ENCODE assay signal across 8 cellular contexts in the genomic region with DNA sequence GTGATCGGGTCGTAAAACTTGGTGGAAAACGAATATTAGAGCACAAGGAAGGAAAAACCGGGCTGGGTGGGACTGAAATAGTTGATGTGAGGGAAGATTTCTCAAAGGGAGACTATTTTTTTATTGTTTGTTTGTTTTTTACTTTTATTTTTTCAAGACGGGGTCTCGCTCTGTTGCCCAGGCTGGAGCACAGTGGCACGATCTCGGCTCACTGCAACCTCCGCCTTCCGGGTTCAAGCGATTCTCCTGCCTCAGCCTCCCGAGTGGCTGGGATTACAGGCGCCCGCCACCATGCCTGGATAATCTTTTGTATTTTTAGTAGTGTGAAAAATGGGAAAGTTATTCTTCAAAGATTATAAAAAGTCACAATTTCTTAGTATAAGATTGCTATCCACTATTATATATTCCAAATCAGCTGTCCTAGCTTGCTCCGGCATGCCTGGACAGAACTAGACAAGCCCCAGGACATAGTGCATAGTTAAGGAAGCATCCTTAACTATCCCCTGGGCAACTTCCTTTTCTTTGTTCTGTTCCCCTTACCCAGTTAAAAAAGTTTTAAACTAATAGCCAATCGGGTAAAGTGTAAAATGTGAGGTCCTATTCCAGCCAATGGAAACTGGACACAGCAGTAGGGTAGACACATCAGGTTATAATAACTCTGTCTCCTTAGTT. TPM values are rescaled to one million over a fixed set of nuclear protein-coding genes. Genes with fewer than 3 reads are reported as not detected.
DNase-seq lines count a peak whose midpoint lies in the region; ATAC-seq and TF ChIP-seq lines count a peak whose summit lies in the region.
"Not testable (repeated sequence)": the region's sequence is repeated elsewhere in the genome, so short reads cannot be mapped to it uniquely, and the experiment has no call there.

No MANE protein-coding gene starts in this region.

- not testable (repeated sequence) for H3K27ac ChIP-seq in A673 (ENCODE audit: low read depth, low read length, poor library complexity, severe bottlenecking); SK-N-MC
- peak overlapping the region in 12 of 59 donors; percentile 19 to 82 (median 65) for H3K27ac ChIP-seq in dorsolateral prefrontal cortex
- peak overlapping the region in 2 of 10 donors; percentile 29 to 50 for H3K27ac ChIP-seq in heart right ventricle

- H3K36me3 ChIP-seq in A673 (ENCODE audit: insufficient read depth, low read length, poor library complexity, severe bottlenecking) (peaks cover 13% of the 10 kb centered on the region), SK-N-MC (ENCODE audit: insufficient read depth, low read length) (peaks cover 19% of the 10 kb centered on the region), heart right ventricle (peaks cover 0 to 18% (median 8%) of the 10 kb centered on the region in 9 donors)
- H3K36me3 ChIP-seq in HAP-1 (replicated peaks), result not testable (repeated sequence)

- TF ChIP-seq CTCF in A673 (conservative IDR thresholded peaks at IDR 0.05; ENCODE audit: low read depth, low read length); dorsolateral prefrontal cortex (IDR thresholded peaks at IDR 0.05 in 54 of 56, conservative IDR thresholded peaks at IDR 0.05 in 2 of 56; ENCODE audit: low read depth in 1 of 56, partially characterized antibody in 56 of 56); heart right ventricle (IDR thresholded peaks at IDR 0.05); natural killer cell (IDR thresholded peaks at IDR 0.05): not testable (repeated sequence)

- H3K36me3 Mint-ChIP-seq in activated naive CD4-positive, alpha-beta T cell treated with anti-CD3 and anti-CD28 coated beads, Interleukin-2, amount 10 ng/mL, durations not matched to agents 7 days and 5 days, result peaks cover 28% of the 10 kb centered on the region
- not testable (repeated sequence) for H3K36me3 Mint-ChIP-seq in natural killer cell
- peaks cover 10% of the 10 kb centered on the region for H3K36me3 Mint-ChIP-seq in stimulated activated effector memory CD8-positive, alpha-beta T cell treated with anti-CD3 and anti-CD28 coated beads, Interleukin-12 subunit alpha, Interleukin-12 subunit beta, amount 100 ng/mL, for 72 hours

- H3K4me3 Mint-ChIP-seq in activated naive CD4-positive, alpha-beta T cell treated with anti-CD3 and anti-CD28 coated beads, Interleukin-2, amount 10 ng/mL, durations not matched to agents 7 days and 5 days, result peak overlapping the region; percentile 71
- H3K4me3 Mint-ChIP-seq in natural killer cell, result peak overlapping the region; percentile 91
- peak overlapping the region; percentile 79 for H3K4me3 Mint-ChIP-seq in stimulated activated effector memory CD8-positive, alpha-beta T cell treated with anti-CD3 and anti-CD28 coated beads, Interleukin-12 subunit alpha, Interleukin-12 subunit beta, amount 100 ng/mL, for 72 hours

- not testable (repeated sequence) for H3K9ac ChIP-seq in SK-N-MC (ENCODE audit: insufficient read length)

- peaks cover 24% of the 10 kb centered on the region for H3K27me3 Mint-ChIP-seq in activated naive CD4-positive, alpha-beta T cell treated with anti-CD3 and anti-CD28 coated beads, Interleukin-2, amount 10 ng/mL, durations not matched to agents 7 days and 5 days
- not testable (repeated sequence) for H3K27me3 Mint-ChIP-seq in natural killer cell (ENCODE audit: low read depth in 2 of 2)

- CTCF ChIA-PET in A673 (lab: Charles Lee), result interaction anchor here (0.5 kb wide), 1 partner anchor 333 kb away, joined by 3 read pairs; no protein-coding TSS in a partner anchor
- CTCF ChIA-PET in activated naive CD4-positive, alpha-beta T cell treated with anti-CD3 and anti-CD28 coated beads, Interleukin-2, amount 10 ng/mL, durations not matched to agents 7 days and 5 days (lab: Charles Lee), result not testable (repeated sequence)

- BruUV-seq in A673 (replicated peaks; lab: Mats Ljungman, UMichigan), result not testable (repeated sequence)

- 43 to 46% methylated on average over 16 of the region's 16 CpGs for WGBS in heart right ventricle, 2 donors

- H3K4me3 ChIP-seq in A673 (ENCODE audit: low read depth, low read length, poor library complexity, severe bottlenecking) (peak overlapping the region; percentile 45), HAP-1 (peak overlapping the region; percentile 34), SK-N-MC (peak overlapping the region; percentile 72), dorsolateral prefrontal cortex (peak overlapping the region; percentile 51 to 82 (median 67)), heart right ventricle (peak overlapping the region; percentile 16 to 65 (median 58))

- POLR2A ChIA-PET in A673 (lab: Charles Lee; ENCODE audit: low non-redundant PET), result interaction anchor here (0.7 kb wide), 1 partner anchor 121 kb away, joined by 3 read pairs; no protein-coding TSS in a partner anchor

- H3K4me1 ChIP-seq in A673 (ENCODE audit: insufficient read depth, low read length, poor library complexity, severe bottlenecking); HAP-1: not testable (repeated sequence)
- H3K4me1 ChIP-seq in heart right ventricle, result peaks cover 0 to 15% (median 11%) of the 10 kb centered on the region in 9 donors

- H3K4me1 Mint-ChIP-seq in activated naive CD4-positive, alpha-beta T cell treated with anti-CD3 and anti-CD28 coated beads, Interleukin-2, amount 10 ng/mL, durations not matched to agents 7 days and 5 days, result peaks cover 13% of the 10 kb centered on the region
- H3K4me1 Mint-ChIP-seq in natural killer cell, result peaks cover 14% of the 10 kb centered on the region in 2 donors
- H3K4me1 Mint-ChIP-seq in stimulated activated effector memory CD8-positive, alpha-beta T cell treated with anti-CD3 and anti-CD28 coated beads, Interleukin-12 subunit alpha, Interleukin-12 subunit beta, amount 100 ng/mL, for 72 hours, result peaks cover 16% of the 10 kb centered on the region

- peaks cover 23% of the 10 kb centered on the region for H3K9me3 Mint-ChIP-seq in activated naive CD4-positive, alpha-beta T cell treated with anti-CD3 and anti-CD28 coated beads, Interleukin-2, amount 10 ng/mL, durations not matched to agents 7 days and 5 days
- H3K9me3 Mint-ChIP-seq in natural killer cell; stimulated activated effector memory CD8-positive, alpha-beta T cell treated with anti-CD3 and anti-CD28 coated beads, Interleukin-12 subunit alpha, Interleukin-12 subunit beta, amount 100 ng/mL, for 72 hours: not testable (repeated sequence)

- not testable (repeated sequence) for DNase-seq in A673 (ENCODE audit: low spot score); HAP-1 (ENCODE audit: low spot score in 2 of 2); SK-N-MC (ENCODE audit: low read depth, low spot score); activated naive CD4-positive, alpha-beta T cell treated with anti-CD3 and anti-CD28 coated beads, Interleukin-2, amount 10 ng/mL, durations not matched to agents 7 days and 5 days; dorsolateral prefrontal cortex; heart right ventricle; natural killer cell; stimulated activated effector memory CD8-positive, alpha-beta T cell treated with anti-CD3 and anti-CD28 coated beads, Interleukin-12 subunit alpha, Interleukin-12 subunit beta, amount 100 ng/mL, for 72 hours (ENCODE audit: low spot score in 2 of 2)

- not testable (repeated sequence) for H3K27ac Mint-ChIP-seq in activated naive CD4-positive, alpha-beta T cell treated with anti-CD3 and anti-CD28 coated beads, Interleukin-2, amount 10 ng/mL, durations not matched to agents 7 days and 5 days
- H3K27ac Mint-ChIP-seq in natural killer cell, result peak overlapping the region; percentile 78 to 90
- peak overlapping the region; percentile 67 for H3K27ac Mint-ChIP-seq in stimulated activated effector memory CD8-positive, alpha-beta T cell treated with anti-CD3 and anti-CD28 coated beads, Interleukin-12 subunit alpha, Interleukin-12 subunit beta, amount 100 ng/mL, for 72 hours

- ATAC-seq in heart right ventricle; natural killer cell; stimulated activated effector memory CD8-positive, alpha-beta T cell treated with anti-CD3 and anti-CD28 coated beads, Interleukin-12 subunit alpha, Interleukin-12 subunit beta, amount 100 ng/mL, for 72 hours: not testable (repeated sequence)

- intact Hi-C loops in A673 (cut with micrococcal nuclease; ENCODE audit: unreplicated experiment); dorsolateral prefrontal cortex (cut with DNase I); heart right ventricle (cut with DNase I); natural killer cell (cut with micrococcal nuclease): not testable (repeated sequence)

- H3K9me3 ChIP-seq in A673 (ENCODE audit: low read depth, low read length, poor library complexity, severe bottlenecking) (peaks cover 14% of the 10 kb centered on the region), SK-N-MC (ENCODE audit: low read depth, low read length) (peaks cover 14% of the 10 kb centered on the region), heart right ventricle (peaks cover 0 to 28% (median 8%) of the 10 kb centered on the region in 11 donors)
- H3K9me3 ChIP-seq in HAP-1, result not testable (repeated sequence)

- in situ Hi-C loops in HAP-1 (cut with MboI; ENCODE audit: low sequenced_read_pairs), result not testable (repeated sequence)

- H3K27me3 ChIP-seq in A673 (replicated peaks; ENCODE audit: insufficient read depth, low read depth, low read length, poor library complexity); HAP-1 (ENCODE audit: low read depth); dorsolateral prefrontal cortex; heart right ventricle: not testable (repeated sequence)

RNA-seq across cellular contexts. Expression of a gene that starts 25.6 kb away (rescaled TPM):
- total RNA-seq in A673 (2021), result 14.4 and 15.6 TPM in 2 replicates
- total RNA-seq in dorsolateral prefrontal cortex, result 10 to 100 TPM in 60 of 120 experiments, 1 to 10 TPM in 60; 5.5 to 28.5 (median 10.0) TPM
- total RNA-seq in heart right ventricle, result 1 to 10 TPM; 1.8 to 4.2 (median 3.3) TPM
- polyA plus RNA-seq in heart right ventricle, result 1 to 10 TPM; 1.5 to 1.8 TPM
- 10 to 100 TPM in 2 of 3 donors, 1 to 10 TPM in 1; 7.9 to 16.2 (median 12.9) TPM for total RNA-seq in natural killer cell

RNA-seq across cellular contexts. Expression of a gene that starts 26.2 kb away (rescaled TPM):
- 44.4 and 47.5 TPM in 2 replicates for total RNA-seq in A673 (2021)
- total RNA-seq in dorsolateral prefrontal cortex, result 10 to 100 TPM; 38.8 to 67.5 (median 53.3) TPM
- total RNA-seq in heart right ventricle, result 10 to 100 TPM; 15.1 to 34.9 (median 24.8) TPM
- polyA plus RNA-seq in heart right ventricle, result 10 to 100 TPM; 16.3 to 23.0 TPM
- total RNA-seq in natural killer cell, result 100 to 1,000 TPM in 1 of 3 donors, 10 to 100 TPM in 2; 82.7 to 105 (median 93.7) TPM
